ENCODE assay signal across 8 cellular contexts in genomic region chr1:70034403-70034802, GRCh38.
DNase-seq lines count a peak whose midpoint lies in the region; ATAC-seq, FAIRE-seq and TF ChIP-seq lines count a peak whose summit lies in the region.

No MANE protein-coding gene starts in this region.

- H3K9me3 Mint-ChIP-seq in HFFc6 (no peaks in the 10 kb centered on the region), progenitor cell of endocrine pancreas (ENCODE audit: low read depth) (no peaks in the 10 kb centered on the region)

- no peak for TF ChIP-seq POLR2A in spleen (IDR thresholded peaks at IDR 0.05)

- no peaks in the 10 kb centered on the region for H3K36me3 Mint-ChIP-seq in HFFc6 (ENCODE audit: low read depth)
- H3K36me3 Mint-ChIP-seq in progenitor cell of endocrine pancreas (ENCODE audit: insufficient read depth) = no peaks in the 10 kb centered on the region

- DNase-seq in HFFc6 (peak; percentile 67), NCI-H510A (lab: John Stamatoyannopoulos, UW) (peak; percentile 25), bronchial epithelial cell (ENCODE audit: low read depth) (peak; percentile 47), progenitor cell of endocrine pancreas (ENCODE audit: low spot score, unreplicated experiment) (no peak), spleen (no peak), HuH-7.5 (ENCODE audit: low spot score) (no peak), GM19238 (ENCODE audit: insufficient read length, low spot score) (no peak)

- H3K27ac Mint-ChIP-seq in HFFc6 (no peak overlapping the region), progenitor cell of endocrine pancreas (no peak overlapping the region)

- H3K4me1 Mint-ChIP-seq in HFFc6 (ENCODE audit: low read depth) (no peaks in the 10 kb centered on the region; the same call in 1 of the 2 replicates), progenitor cell of endocrine pancreas (ENCODE audit: low read depth) (no peaks in the 10 kb centered on the region)

- intact Hi-C loops in spleen (cut with DNase I; ENCODE audit: low total_unique reads) = no loop called here

- FAIRE-seq in bronchial epithelial cell (lab: Jason Lieb, UNC) = no peak

- TF ChIP-seq CTCF in HFFc6 (IDR thresholded peaks at IDR 0.05) = peak; percentile 75
- TF ChIP-seq CTCF in bronchial epithelial cell (IDR thresholded peaks at IDR 0.05; ENCODE audit: insufficient read depth, low read length, severe bottlenecking) = peak; percentile 36
- TF ChIP-seq CTCF in progenitor cell of endocrine pancreas (IDR thresholded peaks at IDR 0.05; ENCODE audit: unreplicated experiment) = peak; percentile 48
- no peak for TF ChIP-seq CTCF in spleen (IDR thresholded peaks at IDR 0.05 in 8 of 11, conservative IDR thresholded peaks at IDR 0.05 in 3 of 11)

- 56 to 69% (median 62%) methylated on average over 3 of the region's 3 CpGs for WGBS in spleen, 5 donors

- H3K4me3 ChIP-seq in bronchial epithelial cell (ENCODE audit: low read depth, low read length) = no peak overlapping the region
- H3K4me3 ChIP-seq in spleen = no peak overlapping the region

- peaks cover 4% of the 10 kb centered on the region; the same call in 1 of the 2 replicates for H3K27me3 Mint-ChIP-seq in HFFc6 (ENCODE audit: insufficient read depth)
- H3K27me3 Mint-ChIP-seq in progenitor cell of endocrine pancreas = no peaks in the 10 kb centered on the region

- no peak overlapping the region for H3K27ac ChIP-seq in spleen

- ATAC-seq in GM19463 (IDR thresholded peaks at IDR 0.05; ENCODE audit: unreplicated experiment) = no peak

- H3K9me3 ChIP-seq in spleen = no peaks in the 10 kb centered on the region

- H3K36me3 ChIP-seq in bronchial epithelial cell (ENCODE audit: control insufficient read depth, insufficient read depth, low read length) = no peaks in the 10 kb centered on the region
- H3K36me3 ChIP-seq in spleen = no peaks in the 10 kb centered on the region

- no peaks in the 10 kb centered on the region for H3K27me3 ChIP-seq in bronchial epithelial cell (ENCODE audit: control insufficient read depth, insufficient read depth, low read length)
- H3K27me3 ChIP-seq in spleen (replicated peaks in 1 of 7) = no peaks in the 10 kb centered on the region

- no peak overlapping the region for H3K4me3 Mint-ChIP-seq in HFFc6
- H3K4me3 Mint-ChIP-seq in progenitor cell of endocrine pancreas (ENCODE audit: low read depth) = no peak overlapping the region

- H3K4me1 ChIP-seq in spleen = no peaks in the 10 kb centered on the region

Comparison
In these comparisons a context has a peak if more than half of its experiments do, and no peak if none do; other contexts are left out.
1. DNase-seq: peak in HFFc6 (single experiment), NCI-H510A (single experiment) and bronchial epithelial cell (single experiment); none in progenitor cell of endocrine pancreas (single experiment), spleen (single experiment), HuH-7.5 (single experiment) and GM19238 (single experiment).
2. CTCF ChIP-seq: peak in HFFc6 (single experiment), bronchial epithelial cell (single experiment) and progenitor cell of endocrine pancreas (single experiment); none in spleen (0 of 11).